10 cellular contexts compared by ENCODE assay signal in genomic region chr1:70436617-70437236, GRCh38. TPM values are rescaled to one million over a fixed set of nuclear protein-coding genes. Genes with fewer than 3 reads are reported as not detected.
DNase-seq lines count a peak whose midpoint lies in the region; ATAC-seq and TF ChIP-seq lines count a peak whose summit lies in the region.
"Had no signal": no experiment of that assay in that cellular context is flagged by ENCODE, and none has a peak within 500 bp of the region (broad histone marks: within the 10 kb centered on the region; RNA-seq: fewer than 3 reads in every experiment).

No MANE protein-coding gene starts in this region.

- no peak for DNase-seq in GM12865 (ENCODE audit: low read depth)
- peak; percentile 11 for DNase-seq in OCI-M1 (lab: John Stamatoyannopoulos, UW)
- no peak for DNase-seq in esophagus muscularis mucosa (ENCODE audit: extremely low spot score)
- DNase-seq in GF-D8 (lab: John Stamatoyannopoulos, UW) = no peak
- no peak for DNase-seq in esophagus squamous epithelium (lab: John Stamatoyannopoulos, UW)
- DNase-seq: activated T-cell treated with anti-CD3 and anti-CD28 coated beads, Interleukin-2, amount 50 U/mL, for 72 hours; left cardiac atrium; NCI-H226 had no signal

- TF ChIP-seq EP300 in esophagus muscularis mucosa (IDR thresholded peaks at IDR 0.05) = no peak

- H3K27me3 ChIP-seq in esophagus muscularis mucosa (no peaks in the 10 kb centered on the region), rectal smooth muscle tissue (ENCODE audit: control insufficient read depth, insufficient read depth, low read length) (no peaks in the 10 kb centered on the region), esophagus squamous epithelium (no peaks in the 10 kb centered on the region)

- no peak overlapping the region for H3K9ac ChIP-seq in rectal smooth muscle tissue (ENCODE audit: low read length)

- TF ChIP-seq POLR2A in esophagus muscularis mucosa (IDR thresholded peaks at IDR 0.05; ENCODE audit: low read depth) (no peak), esophagus squamous epithelium (IDR thresholded peaks at IDR 0.05) (no peak)

- 48% methylated on average over 5 of the region's 5 CpGs for WGBS in esophagus muscularis mucosa
- WGBS in esophagus squamous epithelium, 2 donors = 70 to 73% methylated on average over 5 of the region's 5 CpGs

- TF ChIP-seq CTCF in GM12865 (IDR thresholded peaks at IDR 0.05; ENCODE audit: insufficient read depth, low read depth, low read length, missing control alignments) (peak; percentile 11), esophagus muscularis mucosa (IDR thresholded peaks at IDR 0.05) (peak; percentile 39 to 50 (median 46)), esophagus squamous epithelium (IDR thresholded peaks at IDR 0.05) (peak in 1 of 6 experiments; percentile 21)

- H3K4me3 ChIP-seq in GM12865 (ENCODE audit: low read depth, low read length) (no peak overlapping the region), esophagus muscularis mucosa (no peak overlapping the region), rectal smooth muscle tissue (ENCODE audit: low read length) (no peak overlapping the region), esophagus squamous epithelium (no peak overlapping the region)

- H3K9me3 ChIP-seq in esophagus muscularis mucosa (no peaks in the 10 kb centered on the region), esophagus squamous epithelium (no peaks in the 10 kb centered on the region)

- H3K36me3 ChIP-seq in esophagus muscularis mucosa (peaks cover 12 to 55% (median 29%) of the 10 kb centered on the region in 4 donors), rectal smooth muscle tissue (ENCODE audit: control insufficient read depth, insufficient read depth, low read length) (no peaks in the 10 kb centered on the region), esophagus squamous epithelium (peaks cover 0 to 31% (median 0%) of the 10 kb centered on the region in 3 donors)

- H3K4me1 ChIP-seq in esophagus muscularis mucosa (peaks cover 2 to 11% (median 6%) of the 10 kb centered on the region in 4 donors), rectal smooth muscle tissue (ENCODE audit: control insufficient read depth, insufficient read depth, low read length) (no peaks in the 10 kb centered on the region), esophagus squamous epithelium (no peaks in the 10 kb centered on the region)

- peak overlapping the region in 2 of 4 donors; percentile 13 to 16 for H3K27ac ChIP-seq in esophagus muscularis mucosa (replicated peaks in 1 of 4)
- H3K27ac ChIP-seq in rectal smooth muscle tissue (ENCODE audit: low read depth, low read length) = peak overlapping the region; percentile 48
- H3K27ac ChIP-seq in esophagus squamous epithelium = peak overlapping the region in 1 of 4 donors; percentile 22

- no peak for ATAC-seq in GM18502 (IDR thresholded peaks at IDR 0.05; ENCODE audit: poor library complexity, unreplicated experiment)
- ATAC-seq: activated T-cell treated with anti-CD3 and anti-CD28 coated beads, Interleukin-2, amount 50 U/mL, for 72 hours; left cardiac atrium had no signal

- intact Hi-C loops in esophagus muscularis mucosa (cut with DNase I) = loop anchor here (2.0 kb wide), 1 partner anchor 74 kb away; no protein-coding TSS in a partner anchor
- intact Hi-C loops in esophagus squamous epithelium (cut with DNase I) = no loop called here

RNA-seq across cellular contexts. Expression of gene CTH, which starts 25.7 kb away (rescaled TPM):
- total RNA-seq in esophagus muscularis mucosa = 1 to 10 TPM; 1.1 to 5.0 (median 3.8) TPM
- total RNA-seq in esophagus squamous epithelium = 1 to 10 TPM in 3 of 4 donors, under 1 TPM in 1; 0.41 to 3.2 (median 1.1) TPM
